17 cellular contexts compared by ENCODE assay signal in the genomic region with DNA sequence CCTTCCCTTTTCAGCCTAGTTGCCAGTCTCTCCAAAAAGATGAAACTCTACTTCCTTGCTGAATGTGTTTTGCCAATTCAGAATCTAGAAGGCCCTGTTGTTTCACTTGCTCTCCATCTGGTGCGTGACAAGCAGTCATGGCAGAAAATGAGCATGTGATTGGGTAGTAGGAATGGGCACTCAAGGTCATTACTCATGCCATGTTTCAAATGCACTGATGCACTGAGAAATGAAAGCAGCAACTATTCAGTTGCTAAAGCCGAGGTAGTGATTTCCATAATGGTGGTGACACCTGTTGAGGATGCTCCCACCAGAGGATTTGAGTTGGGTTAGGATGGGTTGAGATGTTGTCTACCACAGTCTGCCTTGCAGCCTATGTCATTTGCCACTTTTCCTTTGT. TPM values are rescaled to one million over a fixed set of nuclear protein-coding genes. Genes with fewer than 3 reads are reported as not detected.
DNase-seq lines count a peak whose midpoint lies in the region; ATAC-seq and TF ChIP-seq lines count a peak whose summit lies in the region.
"Had no signal": no experiment of that assay in that cellular context is flagged by ENCODE, and none has a peak within 500 bp of the region (broad histone marks: within the 10 kb centered on the region; RNA-seq: fewer than 3 reads in every experiment).

No MANE protein-coding gene starts in this region.

- H3K4me3 Mint-ChIP-seq in activated B cell treated with CpG ODN at 0.5 μM for 24 hours, result no peak overlapping the region
- H3K4me3 Mint-ChIP-seq: activated naive CD4-positive, alpha-beta T cell treated with anti-CD3 and anti-CD28 coated beads for 36 hours; stimulated activated naive CD8-positive, alpha-beta T cell treated with anti-CD3 and anti-CD28 coated beads, Interleukin-15, Interleukin-2, amounts not matched to agents 100 ng/mL and 50 ng/mL, for 24 hours; WTC11 had no signal

- no peak for TF ChIP-seq POLR2A in ovary (IDR thresholded peaks at IDR 0.05)

- DNase-seq in activated B cell treated with CpG ODN at 0.5 μM for 24 hours (no peak), superior temporal gyrus (ENCODE audit: extremely low spot score) (no peak), NCI-H510A (lab: John Stamatoyannopoulos, UW) (no peak), ovary (no peak)
- no peak for DNase-seq in stimulated activated CD8-positive, alpha-beta memory T cell treated with anti-CD3 and anti-CD28 coated beads, Interleukin-4, amount 100 ng/mL, for 48 hours
- DNase-seq: activated naive CD4-positive, alpha-beta T cell treated with anti-CD3 and anti-CD28 coated beads for 36 hours; AML-193; dermis blood vessel endothelial cell; head of caudate nucleus; mucosa of descending colon; NCI-H146; small intestine had no signal

- H3K27ac Mint-ChIP-seq in activated B cell treated with CpG ODN at 0.5 μM for 24 hours, result peak overlapping the region; percentile 90
- H3K27ac Mint-ChIP-seq: activated naive CD4-positive, alpha-beta T cell treated with anti-CD3 and anti-CD28 coated beads for 36 hours; stimulated activated naive CD8-positive, alpha-beta T cell treated with anti-CD3 and anti-CD28 coated beads, Interleukin-15, Interleukin-2, amounts not matched to agents 100 ng/mL and 50 ng/mL, for 24 hours; WTC11 had no signal

- no peak for TF ChIP-seq CTCF in activated B cell treated with CpG ODN at 0.5 μM for 24 hours (IDR thresholded peaks at IDR 0.05)
- TF ChIP-seq CTCF in ovary (IDR thresholded peaks at IDR 0.05), result no peak

- H3K36me3 ChIP-seq in ovary, result no peaks in the 10 kb centered on the region

- CTCF ChIA-PET in activated B cell treated with CpG ODN at 0.5 μM for 24 hours (lab: Charles Lee), result no interaction called here

- no peak overlapping the region for H3K27ac ChIP-seq in ovary

- H3K4me1 Mint-ChIP-seq in activated B cell treated with CpG ODN at 0.5 μM for 24 hours, result peaks cover 69% of the 10 kb centered on the region

- no peak overlapping the region for H3K4me3 ChIP-seq in ovary
- H3K4me3 ChIP-seq: mucosa of descending colon had no signal

- POLR2A ChIA-PET in activated B cell treated with CpG ODN at 0.5 μM for 24 hours (lab: Charles Lee), result interaction anchor here (0.6 to 1.1 kb wide), 2 partner anchors 13 to 57 kb away, joined by 3 read pairs; no protein-coding TSS in a partner anchor

- H3K27me3 Mint-ChIP-seq in activated B cell treated with CpG ODN at 0.5 μM for 24 hours, result no peaks in the 10 kb centered on the region
- H3K27me3 Mint-ChIP-seq: stimulated activated naive CD8-positive, alpha-beta T cell treated with anti-CD3 and anti-CD28 coated beads, Interleukin-15, Interleukin-2, amounts not matched to agents 100 ng/mL and 50 ng/mL, for 24 hours had no signal

- no peaks in the 10 kb centered on the region for H3K27me3 ChIP-seq in ovary

- H3K36me3 Mint-ChIP-seq in activated B cell treated with CpG ODN at 0.5 μM for 24 hours (ENCODE audit: low read depth), result no peaks in the 10 kb centered on the region

- H3K9me3 Mint-ChIP-seq in activated B cell treated with CpG ODN at 0.5 μM for 24 hours, result no peaks in the 10 kb centered on the region
- H3K9me3 Mint-ChIP-seq: activated naive CD4-positive, alpha-beta T cell treated with anti-CD3 and anti-CD28 coated beads for 36 hours; stimulated activated naive CD8-positive, alpha-beta T cell treated with anti-CD3 and anti-CD28 coated beads, Interleukin-15, Interleukin-2, amounts not matched to agents 100 ng/mL and 50 ng/mL, for 24 hours had no signal

- no peaks in the 10 kb centered on the region for H3K9me3 ChIP-seq in ovary
- H3K9me3 ChIP-seq: mucosa of descending colon had no signal

- no peak for TF ChIP-seq EP300 in ovary (IDR thresholded peaks at IDR 0.05)

- ATAC-seq in GM18498 (IDR thresholded peaks at IDR 0.05; ENCODE audit: unreplicated experiment), result peak; percentile 41
- peak; percentile 33 for ATAC-seq in GM21367 (IDR thresholded peaks at IDR 0.05; ENCODE audit: unreplicated experiment)
- ATAC-seq in HG03060 (IDR thresholded peaks at IDR 0.05; ENCODE audit: low read depth, unreplicated experiment), result peak; percentile 41
- peak; percentile 20 for ATAC-seq in activated B cell treated with CpG ODN at 0.5 μM for 24 hours (ENCODE audit: low read depth)
- ATAC-seq: mucosa of descending colon, WTC11 had no signal

- peaks cover 12% of the 10 kb centered on the region for H3K4me1 ChIP-seq in ovary (ENCODE audit: insufficient read depth)

- intact Hi-C loops in activated B cell treated with CpG ODN at 0.5 μM for 24 hours (cut with micrococcal nuclease) (no loop called here), ovary (cut with DNase I) (no loop called here)

- 96 to 98% (median 97%) methylated on average over 2 of the region's 2 CpGs for whole genome bisulfite sequencing in ovary, 3 donors

RNA-seq across cellular contexts. Expression of a gene that starts 12.7 kb away (rescaled TPM):
- total RNA-seq in activated B cell treated with CpG ODN at 0.5 μM for 24 hours (39.5 and 45.2 TPM in 2 replicates), ovary (100 to 1,000 TPM in 2 of 7 donors, 10 to 100 TPM in 5; 77.5 to 125 (median 84.4) TPM)
- polyA plus RNA-seq in ovary, result 10 to 100 TPM; 23.2 to 43.0 TPM
